In the genomic region with DNA sequence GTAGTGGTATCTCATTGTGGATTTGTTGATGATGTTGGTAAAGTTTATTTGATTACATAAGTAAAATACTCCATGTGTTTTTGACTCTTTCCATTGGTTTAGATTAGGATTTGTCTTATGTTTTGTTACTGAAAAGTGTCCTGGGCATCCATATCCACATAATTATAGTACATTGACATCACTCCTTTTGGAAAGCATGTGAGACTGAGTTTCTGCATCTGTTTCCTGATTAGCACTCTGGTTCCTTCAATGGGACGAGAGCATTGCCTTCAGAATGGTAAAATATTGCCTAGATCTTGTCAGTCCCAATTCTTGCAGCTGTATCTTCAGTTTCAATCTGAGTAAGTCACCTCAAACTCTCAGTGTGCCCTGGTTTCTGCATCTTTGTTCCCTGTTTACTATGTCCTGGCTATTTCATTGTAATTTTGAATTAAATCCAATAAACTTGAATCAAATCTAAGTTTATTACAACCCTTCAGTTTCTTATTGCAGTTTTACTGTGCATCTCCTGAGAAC, we compare ENCODE assay signal across 17 cellular contexts.
DNase-seq lines count a peak whose midpoint lies in the region; ATAC-seq and TF ChIP-seq lines count a peak whose summit lies in the region.
"Had no signal": no experiment of that assay in that cellular context is flagged by ENCODE, and none has a peak within 500 bp of the region (broad histone marks: within the 10 kb centered on the region; RNA-seq: fewer than 3 reads in every experiment).

No MANE protein-coding gene starts in this region.

- ATAC-seq in GM19324 (IDR thresholded peaks at IDR 0.05; ENCODE audit: low FRiP score, unreplicated experiment) (peak; percentile 70), HG02571 (IDR thresholded peaks at IDR 0.05; ENCODE audit: unreplicated experiment) (peak; percentile 87), HG03139 (IDR thresholded peaks at IDR 0.05; ENCODE audit: unreplicated experiment) (peak; percentile 95)
- ATAC-seq: left lobe of liver, PC-3, T-cell had no signal

- no peak overlapping the region for H3K4me3 Mint-ChIP-seq in activated CD4-positive, alpha-beta T cell treated with anti-CD3 and anti-CD28 coated beads, Interleukin-2, amount 10 ng/mL, durations not matched to agents 24 days and 14 days
- H3K4me3 Mint-ChIP-seq: activated CD4-positive, alpha-beta T cell treated with anti-CD3 and anti-CD28 coated beads, Interleukin-2, amount 10 ng/mL, durations not matched to agents 7 days and 5 days; activated naive CD4-positive, alpha-beta T cell treated with anti-CD3 and anti-CD28 coated beads, Interleukin-2, amount 10 ng/mL, durations not matched to agents 7 days and 5 days; T-cell had no signal

- H3K9me3 ChIP-seq in effector memory CD4-positive, alpha-beta T cell (ENCODE audit: control insufficient read depth, low read length): no peaks in the 10 kb centered on the region
- H3K9me3 ChIP-seq: neutrophil had no signal

- intact Hi-C loops in activated CD4-positive, alpha-beta T cell treated with anti-CD3 and anti-CD28 coated beads, Interleukin-2, amount 10 ng/mL, durations not matched to agents 24 days and 14 days (cut with micrococcal nuclease): no loop called here

- no peaks in the 10 kb centered on the region for H3K9me3 Mint-ChIP-seq in activated CD4-positive, alpha-beta T cell treated with anti-CD3 and anti-CD28 coated beads, Interleukin-2, amount 10 ng/mL, durations not matched to agents 24 days and 14 days
- H3K9me3 Mint-ChIP-seq: activated CD4-positive, alpha-beta T cell treated with anti-CD3 and anti-CD28 coated beads, Interleukin-2, amount 10 ng/mL, durations not matched to agents 7 days and 5 days; activated naive CD4-positive, alpha-beta T cell treated with anti-CD3 and anti-CD28 coated beads, Interleukin-2, amount 10 ng/mL, durations not matched to agents 7 days and 5 days had no signal

- TF ChIP-seq CTCF in GM10266 (IDR thresholded peaks at IDR 0.05; ENCODE audit: control insufficient read depth, insufficient read depth, low read depth, missing control alignments): no peak

- H3K4me1 ChIP-seq in effector memory CD4-positive, alpha-beta T cell (ENCODE audit: control insufficient read depth, insufficient read depth, low read length, poor library complexity, severe bottlenecking): no peaks in the 10 kb centered on the region
- H3K4me1 ChIP-seq: spleen had no signal

- H3K36me3 Mint-ChIP-seq in activated CD4-positive, alpha-beta T cell treated with anti-CD3 and anti-CD28 coated beads, Interleukin-2, amount 10 ng/mL, durations not matched to agents 24 days and 14 days (ENCODE audit: low read depth): no peaks in the 10 kb centered on the region
- H3K36me3 Mint-ChIP-seq: activated naive CD4-positive, alpha-beta T cell treated with anti-CD3 and anti-CD28 coated beads, Interleukin-2, amount 10 ng/mL, durations not matched to agents 7 days and 5 days; T-cell had no signal

- peaks cover 2% of the 10 kb centered on the region for H3K27me3 Mint-ChIP-seq in activated CD4-positive, alpha-beta T cell treated with anti-CD3 and anti-CD28 coated beads, Interleukin-2, amount 10 ng/mL, durations not matched to agents 24 days and 14 days
- H3K27me3 Mint-ChIP-seq: activated CD4-positive, alpha-beta T cell treated with anti-CD3 and anti-CD28 coated beads, Interleukin-2, amount 10 ng/mL, durations not matched to agents 7 days and 5 days; activated naive CD4-positive, alpha-beta T cell treated with anti-CD3 and anti-CD28 coated beads, Interleukin-2, amount 10 ng/mL, durations not matched to agents 7 days and 5 days had no signal

- no peak overlapping the region for H3K4me3 ChIP-seq in effector memory CD4-positive, alpha-beta T cell (ENCODE audit: insufficient read depth, low read depth, low read length, poor library complexity, severe bottlenecking)
- H3K4me3 ChIP-seq: spleen had no signal

- H3K27me3 ChIP-seq in effector memory CD4-positive, alpha-beta T cell (replicated peaks; ENCODE audit: control insufficient read depth, insufficient read depth, low read length, poor library complexity, severe bottlenecking): no peaks in the 10 kb centered on the region
- H3K27me3 ChIP-seq: neutrophil, spleen had no signal

- H3K27ac Mint-ChIP-seq in activated CD4-positive, alpha-beta T cell treated with anti-CD3 and anti-CD28 coated beads, Interleukin-2, amount 10 ng/mL, durations not matched to agents 24 days and 14 days: no peak overlapping the region
- H3K27ac Mint-ChIP-seq: activated CD4-positive, alpha-beta T cell treated with anti-CD3 and anti-CD28 coated beads, Interleukin-2, amount 10 ng/mL, durations not matched to agents 7 days and 5 days; activated naive CD4-positive, alpha-beta T cell treated with anti-CD3 and anti-CD28 coated beads, Interleukin-2, amount 10 ng/mL, durations not matched to agents 7 days and 5 days; T-cell had no signal

- DNase-seq in GM10266 (ENCODE audit: extremely low spot score) (peak; percentile 7), glomerular visceral epithelial cell (ENCODE audit: extremely low spot score) (no peak)
- no peak for DNase-seq in activated CD4-positive, alpha-beta T cell treated with anti-CD3 and anti-CD28 coated beads, Interleukin-2, amount 10 ng/mL, durations not matched to agents 24 days and 14 days
- no peak for DNase-seq in effector memory CD4-positive, alpha-beta T cell
- no peak for DNase-seq in activated CD4-positive, CD25-positive, alpha-beta regulatory T cell treated with anti-CD3 and anti-CD28 coated beads, Interleukin-2, amount 50 U/mL, for 72 hours
- DNase-seq: activated CD4-positive, alpha-beta T cell treated with anti-CD3 and anti-CD28 coated beads, Interleukin-2, amount 10 ng/mL, durations not matched to agents 7 days and 5 days; activated naive CD4-positive, alpha-beta T cell treated with anti-CD3 and anti-CD28 coated beads, Interleukin-2, amount 10 ng/mL, durations not matched to agents 7 days and 5 days; KG1; NCI-H2029 treated with DMSO at 0.1 percent for 48 hours; PC-3; spleen; T-cell had no signal

- H3K4me1 Mint-ChIP-seq in activated CD4-positive, alpha-beta T cell treated with anti-CD3 and anti-CD28 coated beads, Interleukin-2, amount 10 ng/mL, durations not matched to agents 24 days and 14 days: no peaks in the 10 kb centered on the region
- H3K4me1 Mint-ChIP-seq: activated CD4-positive, alpha-beta T cell treated with anti-CD3 and anti-CD28 coated beads, Interleukin-2, amount 10 ng/mL, durations not matched to agents 7 days and 5 days; activated naive CD4-positive, alpha-beta T cell treated with anti-CD3 and anti-CD28 coated beads, Interleukin-2, amount 10 ng/mL, durations not matched to agents 7 days and 5 days; T-cell had no signal

- H3K27ac ChIP-seq in effector memory CD4-positive, alpha-beta T cell (ENCODE audit: insufficient read depth, low read length, poor library complexity, severe bottlenecking): no peak overlapping the region
- H3K27ac ChIP-seq: neutrophil, spleen had no signal

- no peaks in the 10 kb centered on the region for H3K36me3 ChIP-seq in effector memory CD4-positive, alpha-beta T cell (ENCODE audit: control insufficient read depth, insufficient read depth, low read length)
- H3K36me3 ChIP-seq: neutrophil, spleen had no signal
